ENCODE assay signal across 8 cellular contexts in the genomic region with DNA sequence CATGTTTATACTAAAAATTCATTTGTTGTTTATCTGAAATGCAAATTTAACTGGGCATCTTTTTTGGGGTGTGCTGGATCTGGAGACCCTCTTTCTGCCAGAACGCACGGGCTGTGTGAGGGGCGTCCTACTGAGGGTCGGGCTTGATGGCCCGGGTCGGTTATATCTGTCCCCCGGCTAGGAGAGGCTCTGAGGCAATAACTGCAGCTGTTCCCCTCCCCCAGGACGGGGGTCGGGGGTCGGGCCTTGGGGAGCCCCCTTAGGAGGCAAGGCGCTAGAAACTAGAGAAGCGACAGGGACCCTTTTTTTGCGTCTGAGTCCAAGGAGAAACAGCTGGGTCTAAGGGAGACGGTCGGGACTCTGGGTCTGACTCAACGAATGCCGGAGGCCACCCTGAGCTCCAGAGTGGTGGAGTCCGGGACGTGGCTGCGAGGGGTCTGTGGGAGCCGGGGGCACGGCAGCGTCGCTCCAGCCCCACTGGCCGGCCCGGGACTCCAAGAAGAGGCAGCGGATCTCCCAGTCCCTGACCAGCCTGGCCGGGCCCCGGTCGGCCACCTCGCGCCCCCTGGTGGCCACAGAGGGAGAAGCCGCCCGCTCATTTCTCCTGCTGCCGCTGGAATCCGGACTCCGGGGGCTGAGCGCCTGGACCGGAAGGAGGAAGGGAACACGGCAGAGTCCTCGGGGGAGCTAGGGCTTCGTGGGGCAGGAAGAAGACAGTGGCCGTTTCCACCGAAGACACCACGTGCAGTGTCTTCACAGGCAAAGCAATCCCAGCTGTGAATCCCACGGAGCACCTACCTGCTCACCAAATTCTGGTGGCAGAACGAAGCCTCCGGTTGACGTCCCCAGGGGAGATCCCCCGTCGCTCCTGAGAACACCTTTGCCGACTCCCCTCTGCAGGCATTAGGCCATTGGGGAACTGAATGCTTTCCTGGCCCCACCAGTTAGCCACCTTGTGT. TPM values are rescaled to one million over a fixed set of nuclear protein-coding genes. Genes with fewer than 3 reads are reported as not detected.
DNase-seq lines count a peak whose midpoint lies in the region; ATAC-seq, FAIRE-seq and TF ChIP-seq lines count a peak whose summit lies in the region.

No MANE protein-coding gene starts in this region.

- H3K4me3 Mint-ChIP-seq in IgD-negative memory B cell = peak overlapping the region; percentile 15 to 90 (median 83)
- H3K4me3 Mint-ChIP-seq in natural killer cell treated with Interleukin-12 subunit alpha and Interleukin-12 subunit beta and Interleukin-15 and Interleukin-18, amount 100 ng/mL, for 72 hours = peak overlapping the region; percentile 55
- H3K4me3 Mint-ChIP-seq in stimulated activated naive B cell treated with anti-CD40 and anti-IgM and Interleukin-4, amounts not matched to agents 10 μg/mL and 1 μg/mL and 100 μg/mL, for 72 hours = peak overlapping the region; percentile 84 to 87

- TF ChIP-seq CTCF in BE2C (IDR thresholded peaks at IDR 0.05; ENCODE audit: low read depth, low read length) = peak; percentile 85

- ATAC-seq in GM19372 (IDR thresholded peaks at IDR 0.05; ENCODE audit: low read depth, unreplicated experiment) = peak; percentile 76
- peak; percentile 87 to 91 for ATAC-seq in natural killer cell treated with Interleukin-12 subunit alpha and Interleukin-12 subunit beta and Interleukin-15 and Interleukin-18, amount 100 ng/mL, for 72 hours
- ATAC-seq in stimulated activated naive B cell treated with anti-CD40 and anti-IgM and Interleukin-4, amounts not matched to agents 10 μg/mL and 1 μg/mL and 100 μg/mL, for 72 hours (replicated peaks) = peak; percentile 89

- DNase-seq in BE2C (peak; percentile 91), RCC 7860 (ENCODE audit: low spot score) (peak; percentile 56), fibroblast of peridontal ligament (ENCODE audit: extremely low read depth) (peak; percentile 68)
- DNase-seq in activated T-helper 1 cell treated with anti-CD3 and anti-CD28 coated beads, Interleukin-2, amount 50 U/mL, for 16 hours (ENCODE audit: low read depth in 1 of 2, low spot score in 1 of 2) = peak; percentile 67 to 72
- peak; percentile 83 for DNase-seq in natural killer cell treated with Interleukin-12 subunit alpha and Interleukin-12 subunit beta and Interleukin-15 and Interleukin-18, amount 100 ng/mL, for 72 hours (ENCODE audit: low spot score)
- DNase-seq in stimulated activated naive B cell treated with anti-CD40 and anti-IgM and Interleukin-4, amounts not matched to agents 10 μg/mL and 1 μg/mL and 100 μg/mL, for 72 hours = peak; percentile 69

- H3K36me3 ChIP-seq in BE2C = no peaks in the 10 kb centered on the region

- peaks cover 4% of the 10 kb centered on the region for H3K27me3 Mint-ChIP-seq in IgD-negative memory B cell
- H3K27me3 Mint-ChIP-seq in natural killer cell treated with Interleukin-12 subunit alpha and Interleukin-12 subunit beta and Interleukin-15 and Interleukin-18, amount 100 ng/mL, for 72 hours = peaks cover 0 to 7% of the 10 kb centered on the region in 2 donors
- H3K27me3 Mint-ChIP-seq in stimulated activated naive B cell treated with anti-CD40 and anti-IgM and Interleukin-4, amounts not matched to agents 10 μg/mL and 1 μg/mL and 100 μg/mL, for 72 hours = peaks cover 0 to 5% of the 10 kb centered on the region in 2 donors

- peaks cover 5 to 11% (median 10%) of the 10 kb centered on the region in 3 donors for H3K4me1 Mint-ChIP-seq in IgD-negative memory B cell
- peaks cover 3 to 6% of the 10 kb centered on the region in 2 donors for H3K4me1 Mint-ChIP-seq in natural killer cell treated with Interleukin-12 subunit alpha and Interleukin-12 subunit beta and Interleukin-15 and Interleukin-18, amount 100 ng/mL, for 72 hours (ENCODE audit: low read depth in 2 of 2)
- peaks cover 0 to 15% of the 10 kb centered on the region in 2 donors for H3K4me1 Mint-ChIP-seq in stimulated activated naive B cell treated with anti-CD40 and anti-IgM and Interleukin-4, amounts not matched to agents 10 μg/mL and 1 μg/mL and 100 μg/mL, for 72 hours

- H3K4me3 ChIP-seq in BE2C (ENCODE audit: low read depth, low read length) = peak overlapping the region; percentile 75

- peak overlapping the region in 2 of 3 donors; percentile 27 to 84 for H3K27ac Mint-ChIP-seq in IgD-negative memory B cell
- peak overlapping the region in 1 of 2 donors; percentile 62 for H3K27ac Mint-ChIP-seq in natural killer cell treated with Interleukin-12 subunit alpha and Interleukin-12 subunit beta and Interleukin-15 and Interleukin-18, amount 100 ng/mL, for 72 hours
- peak overlapping the region; percentile 80 for H3K27ac Mint-ChIP-seq in stimulated activated naive B cell treated with anti-CD40 and anti-IgM and Interleukin-4, amounts not matched to agents 10 μg/mL and 1 μg/mL and 100 μg/mL, for 72 hours

- no peaks in the 10 kb centered on the region for H3K9me3 ChIP-seq in BE2C

- 0 out of 2 replicates have a peak, but pooled peaks cover 3% of the 10 kb centered on the region for H3K27me3 ChIP-seq in BE2C

- H3K36me3 Mint-ChIP-seq in IgD-negative memory B cell = peaks cover 1% of the 10 kb centered on the region
- no peaks in the 10 kb centered on the region for H3K36me3 Mint-ChIP-seq in natural killer cell treated with Interleukin-12 subunit alpha and Interleukin-12 subunit beta and Interleukin-15 and Interleukin-18, amount 100 ng/mL, for 72 hours
- H3K36me3 Mint-ChIP-seq in stimulated activated naive B cell treated with anti-CD40 and anti-IgM and Interleukin-4, amounts not matched to agents 10 μg/mL and 1 μg/mL and 100 μg/mL, for 72 hours = no peaks in the 10 kb centered on the region

- H3K9me3 Mint-ChIP-seq in IgD-negative memory B cell = no peaks in the 10 kb centered on the region
- H3K9me3 Mint-ChIP-seq in natural killer cell treated with Interleukin-12 subunit alpha and Interleukin-12 subunit beta and Interleukin-15 and Interleukin-18, amount 100 ng/mL, for 72 hours = no peaks in the 10 kb centered on the region
- H3K9me3 Mint-ChIP-seq in stimulated activated naive B cell treated with anti-CD40 and anti-IgM and Interleukin-4, amounts not matched to agents 10 μg/mL and 1 μg/mL and 100 μg/mL, for 72 hours = no peaks in the 10 kb centered on the region

- H3K4me1 ChIP-seq in BE2C = no peaks in the 10 kb centered on the region

- no peak for FAIRE-seq in RCC 7860 (lab: Jason Lieb, UNC)

RNA-seq across cellular contexts. Expression of a gene that starts 24.0 kb away (rescaled TPM):
- not detected for polyA plus RNA-seq in BE2C (2012; ENCODE audit: insufficient read depth, insufficient read length, low read depth)
- 26.1 TPM for polyA plus RNA-seq in IgD-negative memory B cell
- 1 to 10 TPM in 1 of 2 donors, under 1 TPM in 1; 0.33 to 2.9 TPM for total RNA-seq in natural killer cell treated with Interleukin-12 subunit alpha and Interleukin-12 subunit beta and Interleukin-15 and Interleukin-18, amount 100 ng/mL, for 72 hours

Comparison
In these comparisons a context has a peak if more than half of its experiments do, and no peak if none do; other contexts are left out.
1. Peak in every context shown above with its lines: DNase-seq, ATAC-seq and H3K4me3 ChIP-seq.